In the genomic region with DNA sequence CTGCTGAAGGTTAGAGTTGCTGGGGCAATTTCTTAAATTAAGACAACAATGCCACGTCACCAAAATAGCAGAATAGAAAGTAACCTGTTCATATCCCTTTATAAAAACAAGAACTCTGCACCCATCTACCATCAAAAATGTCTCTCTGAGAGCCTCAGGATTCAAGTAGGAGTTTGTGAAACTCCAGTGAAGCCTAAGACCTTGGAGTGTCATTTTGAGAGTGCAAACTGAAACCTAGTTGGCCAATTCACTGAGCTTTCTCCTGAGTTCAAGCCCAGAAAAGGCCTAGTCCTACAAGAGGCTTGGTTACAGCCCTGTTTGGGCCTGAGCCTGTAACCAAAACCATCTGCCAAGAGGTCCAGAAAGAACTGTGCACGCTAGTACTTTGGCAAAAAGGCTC, we compare ENCODE assay signal across 17 cellular contexts.
DNase-seq lines count a peak whose midpoint lies in the region; ATAC-seq and TF ChIP-seq lines count a peak whose summit lies in the region.
"Had no signal": no experiment of that assay in that cellular context is flagged by ENCODE, and none has a peak within 500 bp of the region (broad histone marks: within the 10 kb centered on the region; RNA-seq: fewer than 3 reads in every experiment).

No MANE protein-coding gene starts in this region.

- POLR2A ChIA-PET in SK-N-SH (lab: Yijun Ruan, JAX) = no interaction called here

- H3K4me2 ChIP-seq in SK-N-SH = no peak overlapping the region
- H3K4me2 ChIP-seq: A549 had no signal

- H4K20me1 ChIP-seq in SK-N-SH (ENCODE audit: insufficient read depth) = no peaks in the 10 kb centered on the region

- H3K4me3 ChIP-seq in GM12864 (ENCODE audit: low read depth, low read length) = no peak overlapping the region
- no peak overlapping the region for H3K4me3 ChIP-seq in SK-N-SH (ENCODE audit: low read depth in 2 of 2, low read length in 1 of 2)
- H3K4me3 ChIP-seq: A549, GM23248 had no signal

- H3K9ac ChIP-seq in SK-N-SH = no peak overlapping the region
- H3K9ac ChIP-seq: GM23248 had no signal

- H3K9me3 ChIP-seq in SK-N-SH = no peaks in the 10 kb centered on the region
- H3K9me3 ChIP-seq: A549 had no signal

- CTCF ChIA-PET in SK-N-SH (lab: Yijun Ruan, JAX) = no interaction called here

- no peak for TF ChIP-seq RAD21 in SK-N-SH (IDR thresholded peaks at IDR 0.05; ENCODE audit: low read length)

- peak; percentile 50 for DNase-seq in GM12864 (ENCODE audit: low read depth)
- DNase-seq in globus pallidus (ENCODE audit: low spot score) = no peak
- DNase-seq in SK-N-SH = no peak
- no peak for DNase-seq in putamen (ENCODE audit: low spot score)
- DNase-seq: activated CD4-positive, alpha-beta memory T cell treated with anti-CD3 and anti-CD28 coated beads for 36 hours; activated effector memory CD4-positive, alpha-beta T cell treated with Interleukin-2 at 50 U/mL for 16 hours; GF-D8; GM23248; NCI-H446 treated with DMSO at 0.1 percent for 48 hours; RPMI8226; stimulated activated CD8-positive, alpha-beta memory T cell treated with anti-CD3 and anti-CD28 coated beads, Interleukin-4, amount 100 ng/mL, for 48 hours; T1000 had no signal

- no peaks in the 10 kb centered on the region for H3K36me3 ChIP-seq in SK-N-SH (replicated peaks in 1 of 2; ENCODE audit: control insufficient read depth in 1 of 2, insufficient read depth in 2 of 2, low read length in 1 of 2)

- TF ChIP-seq CTCF in GM12864 (IDR thresholded peaks at IDR 0.05; ENCODE audit: low read depth, low read length, missing control alignments) (no peak), SK-N-SH (IDR thresholded peaks at IDR 0.05) (no peak)

- H3K79me2 ChIP-seq in SK-N-SH (ENCODE audit: insufficient read depth) = no peaks in the 10 kb centered on the region

- H3K9me2 ChIP-seq in SK-N-SH = no peaks in the 10 kb centered on the region

- H3K4me1 ChIP-seq in SK-N-SH (ENCODE audit: control insufficient read depth in 1 of 2, insufficient read depth in 2 of 2, low read depth in 1 of 2, low read length in 1 of 2) = no peaks in the 10 kb centered on the region
- H3K4me1 ChIP-seq: A549 had no signal

- no peaks in the 10 kb centered on the region for H3K27me3 ChIP-seq in SK-N-SH (ENCODE audit: insufficient read depth)

- ATAC-seq in GM19395 (IDR thresholded peaks at IDR 0.05; ENCODE audit: unreplicated experiment) (peak; percentile 85), HG02642 (IDR thresholded peaks at IDR 0.05; ENCODE audit: poor library complexity, unreplicated experiment) (peak; percentile 83), HG03280 (IDR thresholded peaks at IDR 0.05; ENCODE audit: unreplicated experiment) (peak; percentile 66), GM19324 (IDR thresholded peaks at IDR 0.05; ENCODE audit: low FRiP score, unreplicated experiment) (no peak)
- ATAC-seq: A549 had no signal

- no peaks in the 10 kb centered on the region for H3F3A ChIP-seq in SK-N-SH (replicated peaks; ENCODE audit: insufficient read depth)

- H2AFZ ChIP-seq in SK-N-SH (ENCODE audit: low read depth) = no peak overlapping the region
- H2AFZ ChIP-seq: GM23248 had no signal

- WGBS in SK-N-SH (ENCODE audit: low lambda C conversion rate) = 0% methylated on average over 2 of the region's 2 CpGs

- H3K27ac ChIP-seq in SK-N-SH (ENCODE audit: low read depth in 2 of 2, low read length in 1 of 2) = no peak overlapping the region
- H3K27ac ChIP-seq: A549, GM23248 had no signal

- no peak for TF ChIP-seq EP300 in SK-N-SH (IDR thresholded peaks at IDR 0.05; ENCODE audit: borderline replicate concordance in 1 of 2, low read depth in 1 of 2, low read length in 1 of 2)

TF ChIP-seq in SK-N-SH, 30 proteins besides CTCF, POLR2A, EP300 and RAD21:
- no peak for TF ChIP-seq ELF1 (IDR thresholded peaks at IDR 0.05)
- TF ChIP-seq YY1 (IDR thresholded peaks at IDR 0.05; ENCODE audit: low read depth) = no peak
- TF ChIP-seq TAF1 (IDR thresholded peaks at IDR 0.05; ENCODE audit: borderline replicate concordance, low read depth, low read length) = no peak
- no peak for TF ChIP-seq USF2 (IDR thresholded peaks at IDR 0.05; ENCODE audit: borderline replicate concordance, low read depth, low read length)
- no peak for TF ChIP-seq RCOR1 (IDR thresholded peaks at IDR 0.05; ENCODE audit: low read length)
- TF ChIP-seq NFIC (IDR thresholded peaks at IDR 0.05; ENCODE audit: borderline replicate concordance) = no peak
- no peak for TF ChIP-seq FOXJ3 (CRISPR knock-in tag; IDR thresholded peaks at IDR 0.05)
- TF ChIP-seq, protein P1, sequence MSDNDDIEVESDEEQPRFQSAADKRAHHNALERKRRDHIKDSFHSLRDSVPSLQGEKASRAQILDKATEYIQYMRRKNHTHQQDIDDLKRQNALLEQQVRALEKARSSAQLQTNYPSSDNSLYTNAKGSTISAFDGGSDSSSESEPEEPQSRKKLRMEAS (IDR thresholded peaks at IDR 0.05; ENCODE audit: low read depth) = no peak
- no peak for TF ChIP-seq PBX3 (IDR thresholded peaks at IDR 0.05)
- no peak for TF ChIP-seq JUND (IDR thresholded peaks at IDR 0.05)
- TF ChIP-seq REST (IDR thresholded peaks at IDR 0.05; ENCODE audit: low read depth, low read length) = no peak
- TF ChIP-seq EZH2phosphoT487 (IDR thresholded peaks at IDR 0.05; ENCODE audit: borderline replicate concordance, low read depth) = no peak
- TF ChIP-seq USF1 (IDR thresholded peaks at IDR 0.05; ENCODE audit: borderline replicate concordance, low read depth) = no peak
- TF ChIP-seq FOXM1 (IDR thresholded peaks at IDR 0.05; ENCODE audit: low read depth) = no peak
- TF ChIP-seq GATA2 (CRISPR knock-in tag; IDR thresholded peaks at IDR 0.05) = no peak
